23 cellular contexts compared by ENCODE assay signal in the genomic region with DNA sequence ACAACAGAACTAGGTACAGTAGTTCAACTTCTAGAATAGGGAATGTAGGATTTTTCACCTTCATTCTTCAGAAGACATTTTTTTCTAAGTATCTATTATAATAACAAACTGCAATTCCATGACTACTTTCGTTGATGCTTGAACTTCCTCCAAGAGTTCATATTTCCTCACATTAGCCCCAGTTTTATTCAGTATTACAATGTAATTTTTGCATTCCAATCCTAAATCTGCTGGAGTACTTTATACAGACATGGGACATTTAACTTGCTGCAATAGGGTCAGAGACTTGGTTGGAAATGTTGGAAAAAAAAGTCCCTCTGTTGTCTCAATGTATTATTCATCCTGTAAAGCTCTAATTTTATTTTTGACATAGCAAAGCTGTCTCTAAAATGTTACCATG.
"Had no signal": no experiment of that assay in that cellular context is flagged by ENCODE, and none has a peak within 500 bp of the region (broad histone marks: within the 10 kb centered on the region; RNA-seq: fewer than 3 reads in every experiment).

No MANE protein-coding gene starts in this region.

- H3K36me3 Mint-ChIP-seq: brain had no signal

- H3K27ac ChIP-seq: dorsolateral prefrontal cortex, esophagus squamous epithelium, left ventricle myocardium inferior, right atrium auricular region, spleen, upper lobe of left lung, WERI-Rb-1 had no signal

- DNase-seq: activated CD4-positive, alpha-beta T cell treated with anti-CD3 and anti-CD28 coated beads for 1 hour; activated CD4-positive, alpha-beta T cell treated with anti-CD3 and anti-CD28 coated beads, Interleukin-2, amount 50 U/mL, for 1 hour; activated CD8-positive, alpha-beta T cell treated with anti-CD3 and anti-CD28 coated beads, Interleukin-2, amount 10 ng/mL, durations not matched to agents 7 days and 5 days; activated gamma-delta T cell treated with Interleukin-2 at 50 U/mL for 16 hours; activated T-cell treated with anti-CD3 and anti-CD28 coated beads, Interleukin-2, amount 50 U/mL, for 1 hour; aorta; caudate nucleus; dorsolateral prefrontal cortex; esophagus squamous epithelium; foreskin fibroblast; left ventricle myocardium inferior; naive thymus-derived CD8-positive, alpha-beta T cell; psoas muscle; spleen; stimulated activated CD4-positive, alpha-beta T cell treated with anti-CD3 and anti-CD28 coated beads, Interleukin-4, amount 100 ng/mL, for 24 hours; stimulated activated naive CD8-positive, alpha-beta T cell treated with anti-CD3 and anti-CD28 coated beads, Interleukin-15, Interleukin-2, amounts not matched to agents 100 U/mL and 50 U/mL, for 24 hours; T-helper 1 cell; upper lobe of left lung; WERI-Rb-1 had no signal

- H3K4me1 ChIP-seq: esophagus squamous epithelium, left ventricle myocardium inferior, psoas muscle, right atrium auricular region, spleen, upper lobe of left lung had no signal

- ATAC-seq: activated CD8-positive, alpha-beta T cell treated with anti-CD3 and anti-CD28 coated beads, Interleukin-2, amount 10 ng/mL, durations not matched to agents 7 days and 5 days; naive thymus-derived CD8-positive, alpha-beta T cell; psoas muscle; stimulated activated naive CD8-positive, alpha-beta T cell treated with anti-CD3 and anti-CD28 coated beads, Interleukin-15, Interleukin-2, amounts not matched to agents 100 U/mL and 50 U/mL, for 24 hours had no signal

- H3K4me3 Mint-ChIP-seq: activated CD8-positive, alpha-beta T cell treated with anti-CD3 and anti-CD28 coated beads, Interleukin-2, amount 10 ng/mL, durations not matched to agents 7 days and 5 days; activated naive CD4-positive, alpha-beta T cell treated with anti-CD3 and anti-CD28 coated beads, Interleukin-2, amount 50 U/mL, for 24 hours; brain; mesothelial cell of epicardium; naive thymus-derived CD8-positive, alpha-beta T cell had no signal

- H3K27me3 ChIP-seq: right atrium auricular region, spleen, upper lobe of left lung had no signal

- H3K4me1 Mint-ChIP-seq: activated naive CD4-positive, alpha-beta T cell treated with anti-CD3 and anti-CD28 coated beads, Interleukin-2, amount 50 U/mL, for 24 hours; brain; naive thymus-derived CD8-positive, alpha-beta T cell had no signal

- H3K27ac Mint-ChIP-seq: activated CD8-positive, alpha-beta T cell treated with anti-CD3 and anti-CD28 coated beads, Interleukin-2, amount 10 ng/mL, durations not matched to agents 7 days and 5 days; activated naive CD4-positive, alpha-beta T cell treated with anti-CD3 and anti-CD28 coated beads, Interleukin-2, amount 50 U/mL, for 24 hours; brain; mesothelial cell of epicardium; naive thymus-derived CD8-positive, alpha-beta T cell had no signal

- H3K9me3 ChIP-seq: psoas muscle had no signal
